Comparison of ENCODE assay signal across 9 cellular contexts in the genomic region with DNA sequence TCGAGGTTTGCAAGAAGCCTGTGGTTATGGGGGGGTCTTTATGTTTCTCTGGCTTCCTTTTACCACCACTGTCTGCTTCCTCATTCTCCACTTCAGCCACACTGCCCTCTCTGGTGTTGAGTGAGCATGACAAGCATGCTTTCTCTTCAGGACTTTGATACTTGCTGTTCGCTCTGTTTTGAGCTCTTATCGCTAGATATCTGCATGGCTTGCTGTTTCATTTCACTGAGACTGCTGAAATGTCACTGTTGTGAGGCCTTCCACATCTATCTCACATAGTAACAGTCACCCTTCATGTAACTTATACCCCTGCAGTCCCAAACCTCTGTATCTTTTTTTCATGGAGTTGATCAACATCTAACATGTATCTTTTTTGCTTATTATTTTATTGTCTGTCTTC. TPM values are rescaled to one million over a fixed set of nuclear protein-coding genes. Genes with fewer than 3 reads are reported as not detected.
DNase-seq lines count a peak whose midpoint lies in the region; ATAC-seq, FAIRE-seq and TF ChIP-seq lines count a peak whose summit lies in the region.
"Had no signal": no experiment of that assay in that cellular context is flagged by ENCODE, and none has a peak within 500 bp of the region (broad histone marks: within the 10 kb centered on the region; RNA-seq: fewer than 3 reads in every experiment).

No MANE protein-coding gene starts in this region.

- H2BK12ac ChIP-seq in H1 (ENCODE audit: low read depth, low read length) = no peak overlapping the region

- no peak overlapping the region for H2BK5ac ChIP-seq in H1 (ENCODE audit: low read depth, low read length)

- H4K20me1 ChIP-seq in H1 (replicated peaks in 1 of 2; ENCODE audit: control insufficient read depth in 1 of 2, insufficient read depth in 2 of 2, low read length in 2 of 2) = no peaks in the 10 kb centered on the region

- H3K18ac ChIP-seq in H1 (ENCODE audit: extremely low read depth, low read length) = no peak overlapping the region

- H2BK20ac ChIP-seq in H1 (ENCODE audit: low read length) = no peak overlapping the region

- H2BK15ac ChIP-seq in H1 (ENCODE audit: low read length) = no peak overlapping the region

- ATAC-seq in GM21717 (IDR thresholded peaks at IDR 0.05; ENCODE audit: unreplicated experiment) = peak; percentile 82

- H3K27me3 ChIP-seq in H1 (replicated peaks in 1 of 4; ENCODE audit: control insufficient read depth in 3 of 4, extremely low read depth in 1 of 4, insufficient read depth in 3 of 4, low read length in 3 of 4) = no peaks in the 10 kb centered on the region

- WGBS in H1 (ENCODE audit: extremely low coverage in 1 of 2, insufficient coverage in 1 of 2, insufficient read length in 1 of 2, insufficient replicate concordance in 2 of 2, low coverage in 1 of 2, low lambda C conversion rate in 2 of 2, missing lambda C conversion rate in 1 of 2), 2 experiments = 66% methylated on average over 3 of the region's 3 CpGs; no CpG with 5 or more reads in 1 of the 2 experiments

- H3K79me1 ChIP-seq in H1 (ENCODE audit: low read depth, low read length) = no peaks in the 10 kb centered on the region

- CTCF ChIA-PET in H1 (lab: Charles Lee; ENCODE audit: partially characterized antibody) = interaction anchor here (0.6 to 2.3 kb wide), 45 partner anchors 10 to 1489 kb away, joined by 3 to 20 read pairs (median 5); a partner anchor contains a TSS

- peak; percentile 48 to 69 for TF ChIP-seq RAD21 in H1 (IDR thresholded peaks at IDR 0.05 in 1 of 2, conservative IDR thresholded peaks at IDR 0.05 in 1 of 2; ENCODE audit: low read depth in 2 of 2, low read length in 2 of 2)

- POLR2A ChIA-PET in H1 (lab: Charles Lee; ENCODE audit: partially characterized antibody) = interaction anchor here (0.7 to 1.0 kb wide), 3 partner anchors 60 to 166 kb away, joined by 3 to 7 read pairs (median 5); a partner anchor contains a TSS

- peak; percentile 39 to 82 (median 61) for TF ChIP-seq CTCF in H1 (IDR thresholded peaks at IDR 0.05; ENCODE audit: control extremely low read depth in 1 of 3, insufficient read depth in 1 of 3, low read depth in 1 of 3, low read length in 3 of 3)

- H3K4me2 ChIP-seq in H1 (ENCODE audit: insufficient read depth in 1 of 2, low read depth in 2 of 2, low read length in 2 of 2) = no peak overlapping the region

- peak; percentile 3 for DNase-seq in activated CD4-positive, CD25-positive, alpha-beta regulatory T cell treated with anti-CD3 and anti-CD28 coated beads, Interleukin-2, amount 50 U/mL, for 16 hours (ENCODE audit: low read depth, low spot score)
- no peak for DNase-seq in activated CD4-positive, CD25-positive, alpha-beta regulatory T cell treated with anti-CD3 and anti-CD28 coated beads, Interleukin-2, amount 50 U/mL, for 72 hours
- peak; percentile 95 to 96 for DNase-seq in Kasumi-1 (lab: John Stamatoyannopoulos, UW)
- DNase-seq in T-helper 9 cell = peak; percentile 6
- peak in 1 of 2 experiments; percentile 62 for DNase-seq in H1 (ENCODE audit: low read depth in 1 of 2, low spot score in 2 of 2)
- peak; percentile 57 for DNase-seq in mucosa of gallbladder (ENCODE audit: low spot score)
- no peak for DNase-seq in mesenteric fat pad (ENCODE audit: low spot score)

- H3K23me2 ChIP-seq in H1 (ENCODE audit: low read depth, low read length) = no peaks in the 10 kb centered on the region

- H2AFZ ChIP-seq in H1 (ENCODE audit: low read length) = no peak overlapping the region

- no peak for TF ChIP-seq EP300 in H1 (IDR thresholded peaks at IDR 0.05; ENCODE audit: borderline replicate concordance in 1 of 2, low read depth in 2 of 2, low read length in 2 of 2)

- no peak overlapping the region for H4K5ac ChIP-seq in H1 (ENCODE audit: insufficient read length, low read depth, low read length)

- peak; percentile 100 for FAIRE-seq in H1 (lab: Jason Lieb, UNC)
- FAIRE-seq: frontal cortex had no signal

- no peaks in the 10 kb centered on the region; a peak in 1 of 4 replicates for H3K9me3 ChIP-seq in H1 (ENCODE audit: insufficient read depth in 2 of 2, low read depth in 1 of 2, low read length in 1 of 2)

- H2BK120ac ChIP-seq in H1 (replicated peaks; ENCODE audit: low read depth, low read length) = no peak overlapping the region

- no peak overlapping the region for H4K91ac ChIP-seq in H1 (replicated peaks; ENCODE audit: insufficient read length, low read length)

- H2AK5ac ChIP-seq in H1 (ENCODE audit: low read depth, low read length) = no peak overlapping the region

- no peaks in the 10 kb centered on the region for H3K4me1 ChIP-seq in H1 (replicated peaks in 1 of 4; ENCODE audit: control insufficient read depth in 3 of 4, insufficient read depth in 4 of 4, low read length in 3 of 4)

- no peak overlapping the region for H3K4me3 ChIP-seq in H1 (ENCODE audit: extremely low read depth in 1 of 4, insufficient read depth in 2 of 4, low read depth in 3 of 4, low read length in 4 of 4)

- no peak overlapping the region for H4K8ac ChIP-seq in H1 (ENCODE audit: extremely low read depth, insufficient read depth, low read length)

- no peaks in the 10 kb centered on the region; a peak in 1 of 4 replicates for H3K79me2 ChIP-seq in H1 (ENCODE audit: control insufficient read depth in 1 of 2, insufficient read depth in 2 of 2, low read length in 2 of 2)

- H3K27ac ChIP-seq in H1 (ENCODE audit: low read depth, low read length) = no peak overlapping the region

- no peak overlapping the region for H3K56ac ChIP-seq in H1 (replicated peaks; ENCODE audit: insufficient read length, low read depth, low read length)

- H3K23ac ChIP-seq in H1 (ENCODE audit: insufficient read length) = no peak overlapping the region

- no peak overlapping the region for H3K4ac ChIP-seq in H1 (replicated peaks; ENCODE audit: insufficient read length, low read depth, low read length)

- no peak for TF ChIP-seq POLR2A in H1 (IDR thresholded peaks at IDR 0.05; ENCODE audit: control extremely low read depth in 1 of 2, low read depth in 2 of 2, low read length in 2 of 2)

- H3K14ac ChIP-seq in H1 (ENCODE audit: insufficient read length) = no peak overlapping the region

- H3K36me3 ChIP-seq in H1 (ENCODE audit: control insufficient read depth in 2 of 4, insufficient read depth in 4 of 4, low read length in 3 of 4) = peaks cover 0 to 3% (median 0%) of the 10 kb centered on the region in 4 experiments; a peak in 1 of 8 replicates

- no peak overlapping the region for H3K9ac ChIP-seq in H1 (replicated peaks in 1 of 4; ENCODE audit: extremely low read depth in 1 of 4, low read depth in 3 of 4, low read length in 3 of 4)

TF ChIP-seq in H1, 55 proteins besides CTCF, POLR2A, EP300 and RAD21:
- TF ChIP-seq RXRA (IDR thresholded peaks at IDR 0.05; ENCODE audit: insufficient read depth, low read depth, low read length) (no peak), SIN3A (conservative IDR thresholded peaks at IDR 0.05 in 1 of 2, IDR thresholded peaks at IDR 0.05 in 1 of 2; ENCODE audit: low read depth in 1 of 2, low read length in 2 of 2) (no peak), TAF1 (IDR thresholded peaks at IDR 0.05; ENCODE audit: low read depth, low read length) (no peak), CBX5 (IDR thresholded peaks at IDR 0.05; ENCODE audit: low read depth, low read length) (no peak)
- TF ChIP-seq, protein P1, sequence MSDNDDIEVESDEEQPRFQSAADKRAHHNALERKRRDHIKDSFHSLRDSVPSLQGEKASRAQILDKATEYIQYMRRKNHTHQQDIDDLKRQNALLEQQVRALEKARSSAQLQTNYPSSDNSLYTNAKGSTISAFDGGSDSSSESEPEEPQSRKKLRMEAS (IDR thresholded peaks at IDR 0.05) = 0 out of 2 replicates have a peak, but pooled peaks have one; percentile 11
TF ChIP-seq in H1: peak in this region for 1.

RNA-seq across cellular contexts. Expression of a gene that starts 59.8 kb away (rescaled TPM):
- total RNA-seq in H1 (2021; fragmentation: NEBNext Ultra II Directional; extraction: Animal tissue kit (Norgen Biotek cat#: 25700)) = 24.8 and 31.3 TPM in 2 replicates
- polyA plus RNA-seq in H1 (2011; rRNA removed) = 9.3 and 19.1 TPM in 2 replicates
- polyA plus RNA-seq in H1 (2011; cell fraction: cytosol; rRNA removed) = 21.6 TPM
- 17.0 TPM for polyA plus RNA-seq in H1 (2011; cell fraction: nucleus; rRNA removed)
- 9.0 to 21.6 TPM (median 15.5 TPM) in 4 replicates for polyA plus RNA-seq in H1 (2012, experiment 1 of 2)
- 1.7 TPM for polyA plus RNA-seq in H1 (2012, experiment 2 of 2)
- polyA plus RNA-seq in H1 (2013, experiment 1 of 2) = 15.6 TPM
- polyA plus RNA-seq in H1 (2013, experiment 2 of 2) = 18.2 TPM
- polyA minus RNA-seq in H1 (2011; rRNA and poly(A)+ RNA removed) = 32.6 and 32.7 TPM in 2 replicates
- polyA minus RNA-seq in H1 (2011; cell fraction: cytosol; rRNA and poly(A)+ RNA removed) = 15.9 TPM
- 115 TPM for polyA minus RNA-seq in H1 (2011; cell fraction: nucleus; rRNA and poly(A)+ RNA removed)
- 23.7 TPM for total RNA-seq in mucosa of gallbladder
- total RNA-seq in mesenteric fat pad = 64.3 TPM

Comparison
In these comparisons a context has a peak if more than half of its experiments do, and no peak if none do; other contexts are left out.
1. DNase-seq: peak in activated CD4-positive, CD25-positive, alpha-beta regulatory T cell treated with anti-CD3 and anti-CD28 coated beads, Interleukin-2, amount 50 U/mL, for 16 hours (single experiment), Kasumi-1 (2 of 2), T-helper 9 cell (single experiment) and mucosa of gallbladder (single experiment); none in activated CD4-positive, CD25-positive, alpha-beta regulatory T cell treated with anti-CD3 and anti-CD28 coated beads, Interleukin-2, amount 50 U/mL, for 72 hours (single experiment) and mesenteric fat pad (single experiment).